In the genomic region with DNA sequence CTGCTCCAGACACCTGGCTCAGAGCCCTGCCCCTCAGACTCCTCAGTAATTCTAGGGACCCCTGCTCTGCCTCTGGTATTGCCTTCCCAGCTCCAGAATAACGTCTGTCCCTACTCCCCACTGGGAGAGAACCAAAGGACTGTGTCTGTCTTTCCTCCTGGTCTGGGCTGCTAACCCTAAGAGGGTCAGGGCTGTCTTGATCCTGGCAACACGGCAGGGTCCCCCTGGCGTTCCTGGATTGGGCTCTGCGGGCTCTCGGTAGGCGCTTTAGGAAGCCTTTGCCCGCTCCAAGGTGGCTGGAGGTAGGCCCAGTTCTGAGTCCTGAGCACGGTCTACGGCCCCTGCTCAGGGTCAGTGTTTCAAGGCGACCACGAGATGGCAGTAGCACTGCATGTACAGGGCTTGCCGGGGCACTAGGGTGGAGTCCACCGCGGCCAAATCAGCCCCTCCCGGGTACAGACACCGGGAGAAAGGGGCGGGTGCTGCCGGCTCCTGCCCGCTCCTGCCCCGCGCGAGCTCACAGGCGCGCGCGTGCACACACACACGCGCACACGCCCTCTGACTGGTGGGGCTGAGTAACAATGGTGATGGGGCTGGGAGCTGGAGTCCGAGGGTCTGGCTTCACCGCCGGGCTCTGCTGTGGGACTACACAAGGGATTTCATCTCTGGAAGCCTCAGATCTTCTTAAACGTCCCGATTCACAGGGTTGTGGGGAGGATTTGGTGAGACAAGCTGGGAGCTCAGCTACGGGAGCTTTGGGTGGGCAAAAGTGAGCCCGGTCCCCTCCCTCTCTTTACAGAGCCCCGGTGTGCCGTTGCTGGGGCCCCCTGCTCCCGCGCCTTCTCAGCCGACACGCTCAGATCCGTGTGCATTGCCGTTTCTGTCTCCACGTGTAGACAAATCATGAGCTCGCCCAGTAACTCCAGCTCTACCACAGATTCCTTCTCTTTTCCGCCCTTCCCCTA, we compare ENCODE assay signal across 8 cellular contexts. TPM values are rescaled to one million over a fixed set of nuclear protein-coding genes. Genes with fewer than 3 reads are reported as not detected.
DNase-seq lines count a peak whose midpoint lies in the region; ATAC-seq and TF ChIP-seq lines count a peak whose summit lies in the region.

No MANE protein-coding gene starts in this region.

- H3K9me3 Mint-ChIP-seq in progenitor cell of endocrine pancreas (ENCODE audit: low read depth) = no peaks in the 10 kb centered on the region

- peaks cover 6% of the 10 kb centered on the region for H3K4me1 Mint-ChIP-seq in progenitor cell of endocrine pancreas (ENCODE audit: low read depth)

- peak overlapping the region; percentile 51 for H3K4me3 ChIP-seq in upper lobe of right lung

- H3K27me3 ChIP-seq in upper lobe of right lung = no peaks in the 10 kb centered on the region

- DNase-seq in NCI-H1436 treated with DMSO at 0.1 percent for 48 hours (lab: John Stamatoyannopoulos, UW) (peak; percentile 66), T-helper 1 cell (peak; percentile 70 to 90 (median 80)), amniotic stem cell (lab: John Stamatoyannopoulos, UW) (peak; percentile 89), left ventricle myocardium superior (peak; percentile 93), progenitor cell of endocrine pancreas (ENCODE audit: low spot score, unreplicated experiment) (peak; percentile 87), upper lobe of right lung (peak; percentile 95)

- H3K9me3 ChIP-seq in upper lobe of right lung = no peaks in the 10 kb centered on the region

- peak overlapping the region; percentile 49 for H3K27ac ChIP-seq in upper lobe of right lung

- peaks cover 17% of the 10 kb centered on the region for H3K36me3 ChIP-seq in upper lobe of right lung

- intact Hi-C loops in left ventricle myocardium superior (cut with micrococcal nuclease) = no loop called here
- intact Hi-C loops in upper lobe of right lung (cut with DNase I) = loop anchor here (10.0 kb wide), 1 partner anchor 234 kb away; no protein-coding TSS in a partner anchor

- peak overlapping the region; percentile 65 for H3K27ac Mint-ChIP-seq in progenitor cell of endocrine pancreas

- H3K27me3 Mint-ChIP-seq in progenitor cell of endocrine pancreas = peaks cover 6% of the 10 kb centered on the region

- TF ChIP-seq CTCF in GM12872 (IDR thresholded peaks at IDR 0.05; ENCODE audit: insufficient read depth, low read depth, low read length) (peak; percentile 88), progenitor cell of endocrine pancreas (IDR thresholded peaks at IDR 0.05; ENCODE audit: unreplicated experiment) (peak; percentile 93), upper lobe of right lung (IDR thresholded peaks at IDR 0.05) (peak; percentile 90)

- H3K4me1 ChIP-seq in upper lobe of right lung = peaks cover 20% of the 10 kb centered on the region

- peak overlapping the region; percentile 77 for H3K4me3 Mint-ChIP-seq in progenitor cell of endocrine pancreas (ENCODE audit: low read depth)

- H3K36me3 Mint-ChIP-seq in progenitor cell of endocrine pancreas (ENCODE audit: insufficient read depth) = no peaks in the 10 kb centered on the region

- ATAC-seq in HG02840 (IDR thresholded peaks at IDR 0.05; ENCODE audit: low FRiP score, unreplicated experiment) = peak; percentile 55
- ATAC-seq in left ventricle myocardium superior = peak; percentile 86
- peak; percentile 90 for ATAC-seq in upper lobe of right lung

RNA-seq across cellular contexts. Expression of gene HMOX1, which starts 30.1 kb away (rescaled TPM):
- total RNA-seq in left ventricle myocardium superior = 3.8 TPM
- 4.3 and 6.4 TPM in 2 replicates for total RNA-seq in progenitor cell of endocrine pancreas
- total RNA-seq in upper lobe of right lung = 54.0 TPM

RNA-seq across cellular contexts. Expression of gene MCM5, which starts 49.1 kb away (rescaled TPM):
- 10.8 TPM for total RNA-seq in left ventricle myocardium superior
- total RNA-seq in progenitor cell of endocrine pancreas = 84.8 and 92.8 TPM in 2 replicates
- 22.1 TPM for total RNA-seq in upper lobe of right lung

RNA-seq across cellular contexts. Expression of gene TOM1, which starts 51.1 kb away (rescaled TPM):
- total RNA-seq in left ventricle myocardium superior (78.6 TPM), progenitor cell of endocrine pancreas (38.2 and 45.3 TPM in 2 replicates), upper lobe of right lung (101 TPM)

Comparison
In these comparisons a context has a peak if more than half of its experiments do, and no peak if none do; other contexts are left out.
1. Peak in every context shown above with its lines: DNase-seq, ATAC-seq, H3K4me3 ChIP-seq and H3K27ac ChIP-seq.